In the genomic region with DNA sequence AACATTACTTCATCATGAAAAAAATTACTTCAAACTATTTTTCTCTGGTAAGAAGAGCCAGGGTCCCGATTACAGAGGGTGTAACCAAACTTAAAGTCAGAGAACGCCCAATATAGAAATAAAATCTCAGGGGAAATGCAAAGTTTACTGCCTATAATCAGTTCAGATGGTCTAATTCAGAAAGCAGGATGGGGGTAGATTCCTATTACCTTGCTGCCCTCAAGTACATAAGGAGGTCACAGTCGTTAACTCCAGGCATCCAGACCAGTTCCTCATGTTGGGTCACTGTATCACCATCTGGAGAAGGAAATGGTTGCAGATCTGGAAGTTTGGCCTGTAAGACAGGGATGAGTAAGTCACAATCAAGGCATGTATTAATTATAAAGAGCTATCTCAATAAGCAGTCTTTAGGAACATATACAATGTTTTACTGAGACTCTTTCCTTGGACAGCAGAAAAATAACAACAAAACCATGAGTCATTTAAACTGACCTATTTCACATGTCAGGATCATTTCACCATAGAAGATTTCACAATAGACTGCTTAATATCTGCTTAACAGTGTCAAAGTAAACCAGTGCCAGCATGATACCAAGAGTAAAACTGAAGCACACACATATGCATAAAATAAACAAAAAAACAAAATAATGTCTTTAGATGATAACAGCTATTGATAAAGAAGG, we compare ENCODE assay signal across 9 cellular contexts.
DNase-seq lines count a peak whose midpoint lies in the region; ATAC-seq and TF ChIP-seq lines count a peak whose summit lies in the region.
"Had no signal": no experiment of that assay in that cellular context is flagged by ENCODE, and none has a peak within 500 bp of the region (broad histone marks: within the 10 kb centered on the region; RNA-seq: fewer than 3 reads in every experiment).

No MANE protein-coding gene starts in this region.

- no peaks in the 10 kb centered on the region for H3K79me2 ChIP-seq in PC-3 (ENCODE audit: low read length)

- CTCF ChIA-PET in PC-3 (lab: Charles Lee): no interaction called here

- no peak overlapping the region for H3K9ac ChIP-seq in PC-3 (ENCODE audit: low read length)

- POLR2A ChIA-PET in PC-3 (lab: Charles Lee; ENCODE audit: unreplicated experiment): no interaction called here

- no peak for TF ChIP-seq POLR2A in sigmoid colon (IDR thresholded peaks at IDR 0.05)
- no peak for TF ChIP-seq POLR2A in ovary (IDR thresholded peaks at IDR 0.05)
- TF ChIP-seq POLR2A in erythroblast (IDR thresholded peaks at IDR 0.05; ENCODE audit: low read length): no peak

- TF ChIP-seq CTCF in PC-3 (conservative IDR thresholded peaks at IDR 0.05; ENCODE audit: low read depth, low read length): no peak
- TF ChIP-seq CTCF in sigmoid colon (IDR thresholded peaks at IDR 0.05): no peak
- no peak for TF ChIP-seq CTCF in ovary (IDR thresholded peaks at IDR 0.05)

- H3K4me3 ChIP-seq in PC-3 (ENCODE audit: low read length): no peak overlapping the region
- H3K4me3 ChIP-seq in sigmoid colon: no peak overlapping the region
- H3K4me3 ChIP-seq in SJCRH30: no peak overlapping the region
- H3K4me3 ChIP-seq in ovary: no peak overlapping the region

- peaks cover 12% of the 10 kb centered on the region for H3K4me1 ChIP-seq in PC-3 (ENCODE audit: insufficient read depth, low read length)
- H3K4me1 ChIP-seq in sigmoid colon: peaks cover 0 to 4% (median 0%) of the 10 kb centered on the region in 4 donors
- peaks cover 9% of the 10 kb centered on the region for H3K4me1 ChIP-seq in SJCRH30
- H3K4me1 ChIP-seq in ovary (ENCODE audit: insufficient read depth): no peaks in the 10 kb centered on the region

- H3K36me3 ChIP-seq in PC-3 (ENCODE audit: low read depth, low read length): peaks cover 2% of the 10 kb centered on the region; the same call in 1 of the 2 replicates
- H3K36me3 ChIP-seq in sigmoid colon: peaks cover 0 to 45% (median 11%) of the 10 kb centered on the region in 4 donors
- peaks cover 26% of the 10 kb centered on the region for H3K36me3 ChIP-seq in SJCRH30
- no peaks in the 10 kb centered on the region for H3K36me3 ChIP-seq in ovary

- H3K27ac ChIP-seq in PC-3 (ENCODE audit: low read length) (no peak overlapping the region), sigmoid colon (peak overlapping the region in 3 of 4 donors; percentile 15 to 63 (median 54)), SJCRH30 (no peak overlapping the region), ovary (no peak overlapping the region)

- H4K20me1 ChIP-seq in PC-3 (ENCODE audit: low read length): no peaks in the 10 kb centered on the region

- no peak for ATAC-seq in PC-3

- H2AFZ ChIP-seq in PC-3 (ENCODE audit: low read length): no peak overlapping the region

- TF ChIP-seq EP300 in sigmoid colon (IDR thresholded peaks at IDR 0.05): no peak
- TF ChIP-seq EP300 in ovary (IDR thresholded peaks at IDR 0.05): no peak

- H3K9me3 ChIP-seq in PC-3 (ENCODE audit: low read length) (no peaks in the 10 kb centered on the region), sigmoid colon (no peaks in the 10 kb centered on the region), SJCRH30 (replicated peaks) (0 out of 2 replicates have a peak, but pooled peaks cover 3% of the 10 kb centered on the region), ovary (no peaks in the 10 kb centered on the region)

- no peaks in the 10 kb centered on the region for H3F3A ChIP-seq in PC-3 (ENCODE audit: low read length, unreplicated experiment)

- no peaks in the 10 kb centered on the region for H3K9me2 ChIP-seq in PC-3 (replicated peaks; ENCODE audit: low read length)

- WGBS in sigmoid colon, 2 donors: 47 to 64% methylated on average over 3 of the region's 3 CpGs
- WGBS in ovary, 3 donors: 71 to 76% (median 74%) methylated on average over 3 of the region's 3 CpGs

- intact Hi-C loops in PC-3 (cut with micrococcal nuclease) (no loop called here), sigmoid colon (cut with DNase I) (no loop called here), ovary (cut with DNase I) (no loop called here)

- peak; percentile 67 for DNase-seq in GM04503 (ENCODE audit: low read depth)
- DNase-seq in PC-3: peak; percentile 11
- DNase-seq in fibroblast of peridontal ligament (ENCODE audit: extremely low read depth): peak; percentile 81
- no peak for DNase-seq in sigmoid colon
- DNase-seq in SJCRH30: no peak
- DNase-seq in NK-92 treated with Interleukin-12 subunit alpha and Interleukin-12 subunit beta, amount 100 ng/mL, for 24 hours (lab: John Stamatoyannopoulos, UW): no peak
- DNase-seq in ovary: no peak
- DNase-seq in erythroblast (lab: John Stamatoyannopoulos, UW): no peak
- DNase-seq: anterior cingulate cortex had no signal

- BruUV-seq in PC-3 (replicated peaks; lab: Mats Ljungman, UMichigan): no TSS peak

- H3K4me2 ChIP-seq in PC-3 (ENCODE audit: low read length): no peak overlapping the region

- H3K27me3 ChIP-seq in PC-3 (ENCODE audit: low read length) (no peaks in the 10 kb centered on the region), sigmoid colon (no peaks in the 10 kb centered on the region), SJCRH30 (no peaks in the 10 kb centered on the region), ovary (no peaks in the 10 kb centered on the region)

Comparison
In these comparisons a context has a peak if more than half of its experiments do, and no peak if none do; other contexts are left out.
1. DNase-seq: peak in GM04503 (single experiment), PC-3 (single experiment) and fibroblast of peridontal ligament (single experiment); none in sigmoid colon (single experiment), SJCRH30 (0 of 2), NK-92 treated with Interleukin-12 subunit alpha and Interleukin-12 subunit beta, amount 100 ng/mL, for 24 hours (single experiment), ovary (0 of 5) and erythroblast (0 of 2).
2. H3K27ac ChIP-seq: peak in sigmoid colon (3 of 4); none in PC-3 (single experiment), SJCRH30 (single experiment) and ovary (0 of 2).